Comparison of ENCODE assay signal across 8 cellular contexts in genomic region chr3:129428020-129428381, GRCh38. TPM values are rescaled to one million over a fixed set of nuclear protein-coding genes. Genes with fewer than 3 reads are reported as not detected.
DNase-seq lines count a peak whose midpoint lies in the region; ATAC-seq and TF ChIP-seq lines count a peak whose summit lies in the region.

No MANE protein-coding gene starts in this region.

- H3K4me1 ChIP-seq in liver (ENCODE audit: control insufficient read depth in 4 of 4, insufficient read depth in 4 of 4, low read length in 3 of 4) (peaks cover 5 to 23% (median 17%) of the 10 kb centered on the region in 4 donors), tibial artery (peaks cover 0 to 14% (median 9%) of the 10 kb centered on the region in 4 donors)

- peaks cover 18% of the 10 kb centered on the region for H3K36me3 Mint-ChIP-seq in activated CD4-positive, alpha-beta T cell treated with anti-CD3 and anti-CD28 coated beads for 36 hours (ENCODE audit: low read depth)
- H3K36me3 Mint-ChIP-seq in brain = peaks cover 17% of the 10 kb centered on the region

- no peak for DNase-seq in activated CD4-positive, alpha-beta T cell treated with anti-CD3 and anti-CD28 coated beads for 36 hours
- no peak for DNase-seq in activated CD4-positive, alpha-beta T cell treated with anti-CD3 and anti-CD28 coated beads for 48 hours
- DNase-seq in tibial artery (no peak), germinal center (ENCODE audit: low spot score) (no peak), HuH-7.5 (ENCODE audit: low spot score) (no peak)

- TF ChIP-seq CTCF in brain (conservative IDR thresholded peaks at IDR 0.05) (no peak), liver (IDR thresholded peaks at IDR 0.05; ENCODE audit: low read depth, low read length, missing input control) (no peak), tibial artery (IDR thresholded peaks at IDR 0.05) (no peak)

- POLR2A ChIA-PET in activated CD4-positive, alpha-beta T cell treated with anti-CD3 and anti-CD28 coated beads for 36 hours (lab: Charles Lee) = interaction anchor here (0.8 to 2.0 kb wide), 2 partner anchors 12 to 28 kb away, joined by 5 to 10 read pairs; partner anchors contain the start of genes IFT122 and MBD4

- H3K9me3 Mint-ChIP-seq in activated CD4-positive, alpha-beta T cell treated with anti-CD3 and anti-CD28 coated beads for 36 hours (ENCODE audit: low read depth) = no peaks in the 10 kb centered on the region
- H3K9me3 Mint-ChIP-seq in brain = no peaks in the 10 kb centered on the region

- no peaks in the 10 kb centered on the region for H3K27me3 Mint-ChIP-seq in activated CD4-positive, alpha-beta T cell treated with anti-CD3 and anti-CD28 coated beads for 36 hours
- peaks cover 6% of the 10 kb centered on the region for H3K27me3 Mint-ChIP-seq in brain

- CTCF ChIA-PET in activated CD4-positive, alpha-beta T cell treated with anti-CD3 and anti-CD28 coated beads for 36 hours (lab: Charles Lee) = interaction anchor here (1.4 to 2.6 kb wide), 4 partner anchors 10 to 27 kb away, joined by 3 to 12 read pairs (median 6); partner anchors contain the start of genes IFT122 and MBD4

- peaks cover 43% of the 10 kb centered on the region for H3K4me1 Mint-ChIP-seq in activated CD4-positive, alpha-beta T cell treated with anti-CD3 and anti-CD28 coated beads for 36 hours
- peaks cover 39% of the 10 kb centered on the region for H3K4me1 Mint-ChIP-seq in brain

- H3K36me3 ChIP-seq in liver (ENCODE audit: control insufficient read depth in 4 of 4, insufficient read depth in 3 of 4, low read depth in 1 of 4, low read length in 3 of 4) (peaks cover 4 to 19% (median 13%) of the 10 kb centered on the region in 4 donors), tibial artery (peaks cover 14 to 26% (median 26%) of the 10 kb centered on the region in 3 donors)

- 28% methylated on average over 8 of the region's 8 CpGs for WGBS in liver

- H3K9ac ChIP-seq in liver (ENCODE audit: low read depth in 1 of 2, low read length in 2 of 2) = no peak overlapping the region

- intact Hi-C loops in activated CD4-positive, alpha-beta T cell treated with anti-CD3 and anti-CD28 coated beads for 36 hours (cut with DNase I, micrococcal nuclease) = loop anchor here (1.0 to 5.0 kb wide), 4 partner anchors 12 to 1756 kb away; partner anchors contain the start of genes IFT122 (in 2 of the 2), ABTB1 (in 1 of the 2) and TMCC1 (in 1 of the 2)
- intact Hi-C loops in tibial artery (cut with DNase I; ENCODE audit: low total_unique reads) = no loop called here

- no peak overlapping the region for H3K27ac Mint-ChIP-seq in activated CD4-positive, alpha-beta T cell treated with anti-CD3 and anti-CD28 coated beads for 36 hours
- peak overlapping the region in 3 of 5 experiments; percentile 23 to 94 (median 86) for H3K27ac Mint-ChIP-seq in brain

- no peak for ATAC-seq in activated CD4-positive, alpha-beta T cell treated with anti-CD3 and anti-CD28 coated beads for 36 hours
- ATAC-seq in GM21423 (IDR thresholded peaks at IDR 0.05; ENCODE audit: unreplicated experiment) = no peak

- H3K9me3 ChIP-seq in liver (ENCODE audit: control insufficient read depth in 4 of 4, low read length in 3 of 4) (no peaks in the 10 kb centered on the region), tibial artery (no peaks in the 10 kb centered on the region)

- TF ChIP-seq RAD21 in liver (IDR thresholded peaks at IDR 0.05) = no peak

- H3K27ac ChIP-seq in liver (ENCODE audit: low read depth in 1 of 2, low read length in 2 of 2) (no peak overlapping the region), tibial artery (no peak overlapping the region)

- no peaks in the 10 kb centered on the region for H3K27me3 ChIP-seq in liver (ENCODE audit: control insufficient read depth in 4 of 4, insufficient read depth in 4 of 4, low read length in 3 of 4)
- H3K27me3 ChIP-seq in tibial artery = peaks cover 0 to 8% of the 10 kb centered on the region in 2 donors

- H3K4me3 ChIP-seq in liver (ENCODE audit: low read depth in 1 of 3, low read length in 3 of 3) (peak overlapping the region; percentile 38 to 82 (median 70)), tibial artery (peak overlapping the region; percentile 45 to 58)

- peak overlapping the region; percentile 59 for H3K4me3 Mint-ChIP-seq in activated CD4-positive, alpha-beta T cell treated with anti-CD3 and anti-CD28 coated beads for 36 hours
- H3K4me3 Mint-ChIP-seq in brain = peak overlapping the region; percentile 92 to 96 (median 93)

TF ChIP-seq in liver, 16 proteins besides CTCF, POLR2A, EP300 and RAD21:
- TF ChIP-seq YY1 (IDR thresholded peaks at IDR 0.05) = no peak
- no peak for TF ChIP-seq HNF4A (conservative IDR thresholded peaks at IDR 0.05)
- no peak for TF ChIP-seq REST (IDR thresholded peaks at IDR 0.05)
- TF ChIP-seq SP1 (IDR thresholded peaks at IDR 0.05) = no peak
- TF ChIP-seq EGR1 (IDR thresholded peaks at IDR 0.05; ENCODE audit: low read depth in 2 of 2) = no peak
- no peak for TF ChIP-seq FOXA1 (IDR thresholded peaks at IDR 0.05)
- TF ChIP-seq GABPA (IDR thresholded peaks at IDR 0.05 in 1 of 2, conservative IDR thresholded peaks at IDR 0.05 in 1 of 2) = no peak
- no peak for TF ChIP-seq HNF4G (IDR thresholded peaks at IDR 0.05)
- no peak for TF ChIP-seq JUND (IDR thresholded peaks at IDR 0.05)
- no peak for TF ChIP-seq NR2F2 (IDR thresholded peaks at IDR 0.05)
- no peak for TF ChIP-seq TAF1 (conservative IDR thresholded peaks at IDR 0.05)
- no peak for TF ChIP-seq FOXA2 (IDR thresholded peaks at IDR 0.05)
- TF ChIP-seq, protein P1, sequence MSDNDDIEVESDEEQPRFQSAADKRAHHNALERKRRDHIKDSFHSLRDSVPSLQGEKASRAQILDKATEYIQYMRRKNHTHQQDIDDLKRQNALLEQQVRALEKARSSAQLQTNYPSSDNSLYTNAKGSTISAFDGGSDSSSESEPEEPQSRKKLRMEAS (IDR thresholded peaks at IDR 0.05) = no peak
- TF ChIP-seq, protein P2, sequence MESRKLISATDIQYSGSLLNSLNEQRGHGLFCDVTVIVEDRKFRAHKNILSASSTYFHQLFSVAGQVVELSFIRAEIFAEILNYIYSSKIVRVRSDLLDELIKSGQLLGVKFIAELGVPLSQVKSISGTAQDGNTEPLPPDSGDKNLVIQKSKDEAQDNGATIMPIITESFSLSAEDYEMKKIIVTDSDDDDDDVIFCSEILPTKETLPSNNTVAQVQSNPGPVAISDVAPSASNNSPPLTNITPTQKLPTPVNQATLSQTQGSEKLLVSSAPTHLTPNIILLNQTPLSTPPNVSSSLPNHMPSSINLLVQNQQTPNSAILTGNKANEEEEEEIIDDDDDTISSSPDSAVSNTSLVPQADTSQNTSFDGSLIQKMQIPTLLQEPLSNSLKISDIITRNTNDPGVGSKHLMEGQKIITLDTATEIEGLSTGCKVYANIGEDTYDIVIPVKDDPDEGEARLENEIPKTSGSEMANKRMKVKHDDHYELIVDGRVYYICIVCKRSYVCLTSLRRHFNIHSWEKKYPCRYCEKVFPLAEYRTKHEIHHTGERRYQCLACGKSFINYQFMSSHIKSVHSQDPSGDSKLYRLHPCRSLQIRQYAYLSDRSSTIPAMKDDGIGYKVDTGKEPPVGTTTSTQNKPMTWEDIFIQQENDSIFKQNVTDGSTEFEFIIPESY (IDR thresholded peaks at IDR 0.05) = no peak
- no peak for TF ChIP-seq ATF3 (IDR thresholded peaks at IDR 0.05)
- TF ChIP-seq RXRA (IDR thresholded peaks at IDR 0.05) = no peak

RNA-seq across cellular contexts. Expression of gene EFCAB12, which starts 0.4 kb away (rescaled TPM):
- total RNA-seq in activated CD4-positive, alpha-beta T cell treated with anti-CD3 and anti-CD28 coated beads for 36 hours = under 1 TPM; 0.56 to 0.73 TPM
- polyA plus RNA-seq in brain (ENCODE audit: insufficient read depth, low read depth, low replicate concordance) (1.4 TPM), liver (1 to 10 TPM in 1 of 2 donors, under 1 TPM in 1; 0.62 to 2.4 TPM)
- total RNA-seq in liver = under 1 TPM; 0.37 to 0.67 TPM

RNA-seq across cellular contexts. Expression of gene MBD4, which starts 11.7 kb away (rescaled TPM):
- total RNA-seq in activated CD4-positive, alpha-beta T cell treated with anti-CD3 and anti-CD28 coated beads for 36 hours = 10 to 100 TPM; 51.3 to 52.4 TPM
- polyA plus RNA-seq in brain (ENCODE audit: insufficient read depth, low read depth, low replicate concordance) (15.6 TPM), liver (10 to 100 TPM; 17.4 to 24.8 TPM)
- total RNA-seq in liver = 10 to 100 TPM; 16.9 to 17.1 TPM

RNA-seq across cellular contexts. Expression of gene IFT122, which starts 12.0 kb away (rescaled TPM):
- 10 to 100 TPM; 18.4 to 22.6 TPM for total RNA-seq in activated CD4-positive, alpha-beta T cell treated with anti-CD3 and anti-CD28 coated beads for 36 hours
- polyA plus RNA-seq in brain (ENCODE audit: insufficient read depth, low read depth, low replicate concordance) = 39.4 TPM
- 10 to 100 TPM; 14.9 to 25.8 TPM for total RNA-seq in liver
- polyA plus RNA-seq in liver = 1 to 10 TPM; 3.3 to 6.3 TPM
